22 cellular contexts compared by ENCODE assay signal in the genomic region with DNA sequence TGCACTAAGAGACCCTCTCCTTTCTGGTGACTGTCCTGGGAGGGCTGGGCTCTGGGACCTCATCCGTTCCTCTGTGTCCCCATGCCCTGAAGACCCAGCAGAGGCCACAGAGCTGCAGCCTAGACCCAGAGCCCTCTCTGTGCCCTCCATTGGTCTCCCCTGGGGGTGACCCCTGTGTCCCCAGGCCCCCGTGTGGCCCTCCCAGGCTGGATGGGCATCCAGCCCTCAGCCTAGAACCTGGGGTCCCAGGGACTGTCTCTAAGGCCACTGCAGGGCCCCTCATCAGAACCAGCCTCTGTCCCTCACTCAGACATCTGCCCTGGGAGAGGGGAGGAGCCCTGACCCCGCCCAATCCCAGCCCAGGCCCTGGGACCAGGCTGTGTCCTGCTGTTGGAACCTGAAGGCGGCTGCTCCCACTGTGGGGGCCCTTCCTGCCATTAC. TPM values are rescaled to one million over a fixed set of nuclear protein-coding genes. Genes with fewer than 3 reads are reported as not detected.
"Had no signal": no experiment of that assay in that cellular context is flagged by ENCODE, and none has a peak within 500 bp of the region (broad histone marks: within the 10 kb centered on the region; RNA-seq: fewer than 3 reads in every experiment).

No MANE protein-coding gene starts in this region.

- H3K4me3 Mint-ChIP-seq: activated naive CD4-positive, alpha-beta T cell treated with anti-CD3 and anti-CD28 coated beads, Interleukin-2, amount 10 ng/mL, durations not matched to agents 7 days and 5 days; activated T-helper 17 cell treated with anti-CD3 and anti-CD28 coated beads, Interleukin-2, amount 50 U/mL, for 72 hours; memory B cell; natural killer cell; stimulated activated naive CD8-positive, alpha-beta T cell treated with anti-CD3 and anti-CD28 coated beads, Interleukin-15, Interleukin-2, amounts not matched to agents 100 ng/mL and 50 ng/mL, for 24 hours had no signal

- FAIRE-seq: colon, keratinocyte had no signal

- H3K36me3 ChIP-seq: adrenal gland, esophagus muscularis mucosa, left lung, right atrium auricular region had no signal

- H3K4me1 Mint-ChIP-seq: activated naive CD4-positive, alpha-beta T cell treated with anti-CD3 and anti-CD28 coated beads, Interleukin-2, amount 10 ng/mL, durations not matched to agents 7 days and 5 days; activated T-helper 17 cell treated with anti-CD3 and anti-CD28 coated beads, Interleukin-2, amount 50 U/mL, for 72 hours; memory B cell; natural killer cell had no signal

- H3K36me3 Mint-ChIP-seq: activated naive CD4-positive, alpha-beta T cell treated with anti-CD3 and anti-CD28 coated beads, Interleukin-2, amount 10 ng/mL, durations not matched to agents 7 days and 5 days; memory B cell; natural killer cell had no signal

- H3K27ac Mint-ChIP-seq: activated naive CD4-positive, alpha-beta T cell treated with anti-CD3 and anti-CD28 coated beads, Interleukin-2, amount 10 ng/mL, durations not matched to agents 7 days and 5 days; activated T-helper 17 cell treated with anti-CD3 and anti-CD28 coated beads, Interleukin-2, amount 50 U/mL, for 72 hours; memory B cell; natural killer cell; progenitor cell of endocrine pancreas; stimulated activated naive CD8-positive, alpha-beta T cell treated with anti-CD3 and anti-CD28 coated beads, Interleukin-15, Interleukin-2, amounts not matched to agents 100 ng/mL and 50 ng/mL, for 24 hours had no signal

- ATAC-seq: activated CD4-positive, CD25-positive, alpha-beta regulatory T cell treated with anti-CD3 and anti-CD28 coated beads, Interleukin-2, amount 50 U/mL, for 24 hours; activated T-helper 17 cell treated with anti-CD3 and anti-CD28 coated beads, Interleukin-2, amount 50 U/mL, for 72 hours; left lung; natural killer cell had no signal

- H3K9me3 ChIP-seq: adrenal gland, esophagus muscularis mucosa, left lung, right atrium auricular region, testis had no signal

- H3K9me3 Mint-ChIP-seq: activated naive CD4-positive, alpha-beta T cell treated with anti-CD3 and anti-CD28 coated beads, Interleukin-2, amount 10 ng/mL, durations not matched to agents 7 days and 5 days; activated T-helper 17 cell treated with anti-CD3 and anti-CD28 coated beads, Interleukin-2, amount 50 U/mL, for 72 hours; natural killer cell; stimulated activated naive CD8-positive, alpha-beta T cell treated with anti-CD3 and anti-CD28 coated beads, Interleukin-15, Interleukin-2, amounts not matched to agents 100 ng/mL and 50 ng/mL, for 24 hours had no signal

- H3K27ac ChIP-seq: adrenal gland, esophagus muscularis mucosa, left lung, right atrium auricular region, testis had no signal

- H3K4me3 ChIP-seq: adrenal gland, esophagus muscularis mucosa, left lung, right atrium auricular region, testis had no signal

- H3K4me1 ChIP-seq: adrenal gland, esophagus muscularis mucosa, left lung, right atrium auricular region, testis had no signal

- DNase-seq: activated CD4-positive, alpha-beta T cell treated with anti-CD3 and anti-CD28 coated beads, Interleukin-2, amount 50 U/mL, for 4 hours; activated naive CD4-positive, alpha-beta T cell treated with anti-CD3 and anti-CD28 coated beads, Interleukin-2, amount 10 ng/mL, durations not matched to agents 7 days and 5 days; activated T-cell treated with anti-CD3 and anti-CD28 coated beads for 4 hours; adrenal gland; left lung; natural killer cell; nucleus accumbens; stimulated activated CD4-positive, alpha-beta T cell treated with anti-CD3 and anti-CD28 coated beads, Interleukin-15, amount 100 ng/mL, for 24 hours; stimulated activated CD4-positive, alpha-beta T cell treated with anti-CD3 and anti-CD28 coated beads, Interleukin-4, amount 100 ng/mL, for 24 hours; testis had no signal

- H3K27me3 ChIP-seq: adrenal gland, esophagus muscularis mucosa, left lung, right atrium auricular region, testis had no signal

RNA-seq across cellular contexts. Expression of gene IGLL1, which starts 5.7 kb away (rescaled TPM):
- total RNA-seq: activated T-helper 17 cell treated with anti-CD3 and anti-CD28 coated beads, Interleukin-2, amount 50 U/mL, for 72 hours; adrenal gland; cardiac septum; esophagus muscularis mucosa; left lung; natural killer cell; progenitor cell of endocrine pancreas; right atrium auricular region; skeletal muscle tissue; urinary bladder had no signal
- polyA plus RNA-seq: keratinocyte, urinary bladder had no signal

RNA-seq across cellular contexts. Expression of gene DRICH1, which starts 57.7 kb away (rescaled TPM):
- total RNA-seq: cardiac septum, right atrium auricular region had no signal
